ENCODE assay signal across 1 cellular context in genomic region chr14:70887207-70888150, GRCh38.
TF ChIP-seq lines count a peak whose summit lies in the region.

No MANE protein-coding gene starts in this region.

TF ChIP-seq in GM12878, 131 proteins besides CTCF, POLR2A, EP300 and RAD21 (continued from another document):
- TF ChIP-seq CUX1 (IDR thresholded peaks at IDR 0.05; ENCODE audit: insufficient replicate concordance, low read depth, low read length), result peak; percentile 96
- TF ChIP-seq E2F8 (IDR thresholded peaks at IDR 0.05; ENCODE audit: low read depth, partially characterized antibody), result no peak
- TF ChIP-seq RFX5 (IDR thresholded peaks at IDR 0.05; ENCODE audit: low read depth, low read length), result no peak
- TF ChIP-seq BCL11A (IDR thresholded peaks at IDR 0.05; ENCODE audit: low read depth, low read length), result peak; percentile 38; the same call in 1 of the 2 replicates
- TF ChIP-seq CHD2 (IDR thresholded peaks at IDR 0.05; ENCODE audit: borderline replicate concordance, low read depth, low read length), result no peak
- no peak for TF ChIP-seq CBX3 (IDR thresholded peaks at IDR 0.05; ENCODE audit: borderline replicate concordance, low read depth)
- peak; percentile 68 for TF ChIP-seq CREB1 (IDR thresholded peaks at IDR 0.05; ENCODE audit: low read depth)
- TF ChIP-seq MTA3 (IDR thresholded peaks at IDR 0.05; ENCODE audit: borderline replicate concordance, low read length), result peak; percentile 15; the same call in 1 of the 2 replicates
TF ChIP-seq in GM12878: peak in this region for 21.
